8 cellular contexts compared by ENCODE assay signal in genomic region chr19:48619692-48620565, GRCh38. TPM values are rescaled to one million over a fixed set of nuclear protein-coding genes. Genes with fewer than 3 reads are reported as not detected.
DNase-seq lines count a peak whose midpoint lies in the region; ATAC-seq and TF ChIP-seq lines count a peak whose summit lies in the region.

No MANE protein-coding gene starts in this region.

- peaks cover 32% of the 10 kb centered on the region for H3K36me3 ChIP-seq in GM23338 (ENCODE audit: insufficient read depth)
- peaks cover 0 to 41% of the 10 kb centered on the region in 2 donors for H3K36me3 ChIP-seq in gastroesophageal sphincter
- peaks cover 34% of the 10 kb centered on the region for H3K36me3 ChIP-seq in skeletal muscle satellite cell (ENCODE audit: insufficient read depth, low read length)

- H3F3A ChIP-seq in GM23338 (replicated peaks; ENCODE audit: low read depth): peaks cover 41% of the 10 kb centered on the region

- H3K27ac Mint-ChIP-seq in GM23338: peak overlapping the region; percentile 98

- H3K27ac ChIP-seq in GM23338 (ENCODE audit: low read depth) (peak overlapping the region; percentile 78), VCaP (peak overlapping the region; percentile 90), gastroesophageal sphincter (peak overlapping the region; percentile 89 to 98 (median 92))

- H3K4me1 ChIP-seq in GM23338 (ENCODE audit: insufficient read depth): peaks cover 35% of the 10 kb centered on the region
- H3K4me1 ChIP-seq in gastroesophageal sphincter: peaks cover 2 to 89% (median 29%) of the 10 kb centered on the region in 3 donors
- peaks cover 50% of the 10 kb centered on the region for H3K4me1 ChIP-seq in skeletal muscle satellite cell (ENCODE audit: control insufficient read depth, insufficient read depth, low read length)

- TF ChIP-seq POLR2A in gastroesophageal sphincter (IDR thresholded peaks at IDR 0.05): no peak

- peaks cover 48% of the 10 kb centered on the region for H3K36me3 Mint-ChIP-seq in GM23338 (ENCODE audit: low read depth)

- peak overlapping the region; percentile 96 for H3K9ac ChIP-seq in skeletal muscle satellite cell (ENCODE audit: low read depth, low read length)

- ATAC-seq in GM23338 (no peak), gastroesophageal sphincter (no peak), HG03460 (IDR thresholded peaks at IDR 0.05; ENCODE audit: unreplicated experiment) (no peak), HG03095 (IDR thresholded peaks at IDR 0.05; ENCODE audit: unreplicated experiment) (no peak)

- peaks cover 45% of the 10 kb centered on the region for H3K79me2 ChIP-seq in GM23338 (replicated peaks; ENCODE audit: insufficient read depth)

- TF ChIP-seq EP300 in gastroesophageal sphincter (IDR thresholded peaks at IDR 0.05): no peak

- peak overlapping the region; percentile 93 for H3K4me3 Mint-ChIP-seq in GM23338

- H3K4me1 Mint-ChIP-seq in GM23338: peaks cover 45% of the 10 kb centered on the region

- DNase-seq in GM23338 (ENCODE audit: low spot score) (no peak), A172 (ENCODE audit: low spot score) (no peak), midbrain (lab: John Stamatoyannopoulos, UW) (no peak)

- H3K4me2 ChIP-seq in GM23338 (peak overlapping the region; percentile 86), skeletal muscle satellite cell (ENCODE audit: low read length) (peak overlapping the region; percentile 95)

- 49 to 100% methylated on average over 1 to 2 of the region's 6 CpGs for WGBS in gastroesophageal sphincter (ENCODE audit: low coverage in 1 of 2), 2 donors

- H3K27me3 Mint-ChIP-seq in GM23338 (ENCODE audit: insufficient read depth, low read depth, poor library complexity): peaks cover 31% of the 10 kb centered on the region

- H4K20me1 ChIP-seq in GM23338 (replicated peaks; ENCODE audit: insufficient read depth): peaks cover 21% of the 10 kb centered on the region

- H3K9me3 ChIP-seq in gastroesophageal sphincter (no peaks in the 10 kb centered on the region), skeletal muscle satellite cell (replicated peaks; ENCODE audit: low read length) (no peaks in the 10 kb centered on the region)

- peak overlapping the region; percentile 15; the same call in 1 of the 2 replicates for H2AFZ ChIP-seq in GM23338

- no peaks in the 10 kb centered on the region for H3K27me3 ChIP-seq in GM23338 (ENCODE audit: insufficient read depth)
- H3K27me3 ChIP-seq in gastroesophageal sphincter: no peaks in the 10 kb centered on the region
- H3K27me3 ChIP-seq in skeletal muscle satellite cell (ENCODE audit: control insufficient read depth, insufficient read depth, low read length): no peaks in the 10 kb centered on the region

- H3K9me3 Mint-ChIP-seq in GM23338: no peaks in the 10 kb centered on the region; the same call in 1 of the 3 replicates

- H3K9me2 ChIP-seq in GM23338 (ENCODE audit: insufficient read depth): no peaks in the 10 kb centered on the region

- TF ChIP-seq CTCF in GM23338 (conservative IDR thresholded peaks at IDR 0.05; ENCODE audit: low read depth in 2 of 2): no peak
- TF ChIP-seq CTCF in VCaP (conservative IDR thresholded peaks at IDR 0.05): no peak
- TF ChIP-seq CTCF in gastroesophageal sphincter (IDR thresholded peaks at IDR 0.05): peak in 1 of 4 experiments; percentile 29

- H3K4me3 ChIP-seq in GM23338 (peak overlapping the region; percentile 97), gastroesophageal sphincter (peak overlapping the region; percentile 43 to 85), skeletal muscle satellite cell (ENCODE audit: low read length) (peak overlapping the region; percentile 89)

TF ChIP-seq in GM23338, 12 proteins besides CTCF, POLR2A, EP300 and RAD21 (continues in another document):
- no peak for TF ChIP-seq ZNF331 (CRISPR knock-in tag; IDR thresholded peaks at IDR 0.05; ENCODE audit: low read depth)
- TF ChIP-seq STAT1 (IDR thresholded peaks at IDR 0.05; ENCODE audit: unreplicated experiment): no peak
- TF ChIP-seq, protein P1, sequence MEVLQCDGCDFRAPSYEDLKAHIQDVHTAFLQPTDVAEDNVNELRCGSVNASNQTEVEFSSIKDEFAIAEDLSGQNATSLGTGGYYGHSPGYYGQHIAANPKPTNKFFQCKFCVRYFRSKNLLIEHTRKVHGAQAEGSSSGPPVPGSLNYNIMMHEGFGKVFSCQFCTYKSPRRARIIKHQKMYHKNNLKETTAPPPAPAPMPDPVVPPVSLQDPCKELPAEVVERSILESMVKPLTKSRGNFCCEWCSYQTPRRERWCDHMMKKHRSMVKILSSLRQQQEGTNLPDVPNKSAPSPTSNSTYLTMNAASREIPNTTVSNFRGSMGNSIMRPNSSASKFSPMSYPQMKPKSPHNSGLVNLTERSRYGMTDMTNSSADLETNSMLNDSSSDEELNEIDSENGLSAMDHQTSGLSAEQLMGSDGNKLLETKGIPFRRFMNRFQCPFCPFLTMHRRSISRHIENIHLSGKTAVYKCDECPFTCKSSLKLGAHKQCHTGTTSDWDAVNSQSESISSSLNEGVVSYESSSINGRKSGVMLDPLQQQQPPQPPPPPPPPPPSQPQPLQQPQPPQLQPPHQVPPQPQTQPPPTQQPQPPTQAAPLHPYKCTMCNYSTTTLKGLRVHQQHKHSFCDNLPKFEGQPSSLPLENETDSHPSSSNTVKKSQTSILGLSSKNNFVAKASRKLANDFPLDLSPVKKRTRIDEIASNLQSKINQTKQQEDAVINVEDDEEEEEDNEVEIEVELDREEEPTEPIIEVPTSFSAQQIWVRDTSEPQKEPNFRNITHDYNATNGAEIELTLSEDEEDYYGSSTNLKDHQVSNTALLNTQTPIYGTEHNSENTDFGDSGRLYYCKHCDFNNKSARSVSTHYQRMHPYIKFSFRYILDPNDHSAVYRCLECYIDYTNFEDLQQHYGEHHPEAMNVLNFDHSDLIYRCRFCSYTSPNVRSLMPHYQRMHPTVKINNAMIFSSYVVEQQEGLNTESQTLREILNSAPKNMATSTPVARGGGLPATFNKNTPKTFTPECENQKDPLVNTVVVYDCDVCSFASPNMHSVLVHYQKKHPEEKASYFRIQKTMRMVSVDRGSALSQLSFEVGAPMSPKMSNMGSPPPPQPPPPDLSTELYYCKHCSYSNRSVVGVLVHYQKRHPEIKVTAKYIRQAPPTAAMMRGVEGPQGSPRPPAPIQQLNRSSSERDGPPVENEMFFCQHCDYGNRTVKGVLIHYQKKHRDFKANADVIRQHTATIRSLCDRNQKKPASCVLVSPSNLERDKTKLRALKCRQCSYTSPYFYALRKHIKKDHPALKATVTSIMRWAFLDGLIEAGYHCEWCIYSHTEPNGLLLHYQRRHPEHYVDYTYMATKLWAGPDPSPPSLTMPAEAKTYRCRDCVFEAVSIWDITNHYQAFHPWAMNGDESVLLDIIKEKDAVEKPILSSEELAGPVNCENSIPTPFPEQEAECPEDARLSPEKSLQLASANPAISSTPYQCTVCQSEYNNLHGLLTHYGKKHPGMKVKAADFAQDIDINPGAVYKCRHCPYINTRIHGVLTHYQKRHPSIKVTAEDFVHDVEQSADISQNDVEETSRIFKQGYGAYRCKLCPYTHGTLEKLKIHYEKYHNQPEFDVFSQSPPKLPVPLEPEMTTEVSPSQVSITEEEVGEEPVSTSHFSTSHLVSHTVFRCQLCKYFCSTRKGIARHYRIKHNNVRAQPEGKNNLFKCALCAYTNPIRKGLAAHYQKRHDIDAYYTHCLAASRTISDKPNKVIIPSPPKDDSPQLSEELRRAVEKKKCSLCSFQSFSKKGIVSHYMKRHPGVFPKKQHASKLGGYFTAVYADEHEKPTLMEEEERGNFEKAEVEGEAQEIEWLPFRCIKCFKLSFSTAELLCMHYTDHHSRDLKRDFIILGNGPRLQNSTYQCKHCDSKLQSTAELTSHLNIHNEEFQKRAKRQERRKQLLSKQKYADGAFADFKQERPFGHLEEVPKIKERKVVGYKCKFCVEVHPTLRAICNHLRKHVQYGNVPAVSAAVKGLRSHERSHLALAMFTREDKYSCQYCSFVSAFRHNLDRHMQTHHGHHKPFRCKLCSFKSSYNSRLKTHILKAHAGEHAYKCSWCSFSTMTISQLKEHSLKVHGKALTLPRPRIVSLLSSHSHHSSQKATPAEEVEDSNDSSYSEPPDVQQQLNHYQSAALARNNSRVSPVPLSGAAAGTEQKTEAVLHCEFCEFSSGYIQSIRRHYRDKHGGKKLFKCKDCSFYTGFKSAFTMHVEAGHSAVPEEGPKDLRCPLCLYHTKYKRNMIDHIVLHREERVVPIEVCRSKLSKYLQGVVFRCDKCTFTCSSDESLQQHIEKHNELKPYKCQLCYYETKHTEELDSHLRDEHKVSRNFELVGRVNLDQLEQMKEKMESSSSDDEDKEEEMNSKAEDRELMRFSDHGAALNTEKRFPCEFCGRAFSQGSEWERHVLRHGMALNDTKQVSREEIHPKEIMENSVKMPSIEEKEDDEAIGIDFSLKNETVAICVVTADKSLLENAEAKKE (CRISPR knock-in tag; IDR thresholded peaks at IDR 0.05): no peak
- TF ChIP-seq NANOG (IDR thresholded peaks at IDR 0.05; ENCODE audit: borderline replicate concordance): no peak

RNA-seq across cellular contexts. Expression of gene SPHK2, which starts 0.6 kb away (rescaled TPM):
- 39.8 and 50.3 TPM in 2 replicates for total RNA-seq in GM23338 (2014; rRNA removed; shearing (Covaris generic))
- 18.3 TPM in 2 replicates for polyA plus RNA-seq in GM23338 (2016; fragmentation: Nextera tagmentation; extraction: Ambion mirVana)
- total RNA-seq in gastroesophageal sphincter: 10 to 100 TPM in 3 of 4 donors, 1 to 10 TPM in 1; 7.2 to 17.9 (median 13.7) TPM
- total RNA-seq in skeletal muscle satellite cell (2012; rRNA removed): 8.7 and 13.2 TPM in 2 replicates
- total RNA-seq in A172 (2014; rRNA removed; shearing (Covaris generic)): 7.6 and 10.5 TPM in 2 replicates

RNA-seq across cellular contexts. Expression of gene RPL18, which starts 1.0 kb away (rescaled TPM):
- 1,660 and 1,898 TPM in 2 replicates for total RNA-seq in GM23338 (2014; rRNA removed; shearing (Covaris generic))
- 2,011 and 2,172 TPM in 2 replicates for polyA plus RNA-seq in GM23338 (2016; fragmentation: Nextera tagmentation; extraction: Ambion mirVana)
- 1,000 to 10,000 TPM; 1,261 to 2,300 (median 1,588) TPM for total RNA-seq in gastroesophageal sphincter
- 1,800 and 2,679 TPM in 2 replicates for total RNA-seq in skeletal muscle satellite cell (2012; rRNA removed)
- total RNA-seq in A172 (2014; rRNA removed; shearing (Covaris generic)): 764 and 1,035 TPM in 2 replicates

RNA-seq across cellular contexts. Expression of gene FAM83E, which starts 5.1 kb away (rescaled TPM):
- total RNA-seq in GM23338 (2014; rRNA removed; shearing (Covaris generic)): 2.3 and 4.5 TPM in 2 replicates
- polyA plus RNA-seq in GM23338 (2016; fragmentation: Nextera tagmentation; extraction: Ambion mirVana): 0.90 and 1.0 TPM in 2 replicates
- total RNA-seq in gastroesophageal sphincter: 1 to 10 TPM in 1 of 4 donors, not detected in 3; 1.5 TPM
- total RNA-seq in skeletal muscle satellite cell (2012; rRNA removed): under 0.01 and 0.22 TPM in 2 replicates
- total RNA-seq in A172 (2014; rRNA removed; shearing (Covaris generic)): 0.07 TPM in 1 of 2 replicates, not detected in the other

RNA-seq across cellular contexts. Expression of gene SPACA4, which starts 13.4 kb away (rescaled TPM):
- not detected in 2 replicates for total RNA-seq in GM23338 (2014; rRNA removed; shearing (Covaris generic))
- polyA plus RNA-seq in GM23338 (2016; fragmentation: Nextera tagmentation; extraction: Ambion mirVana): not detected in 2 replicates
- total RNA-seq in gastroesophageal sphincter: not detected
- not detected in 2 replicates for total RNA-seq in skeletal muscle satellite cell (2012; rRNA removed)
- total RNA-seq in A172 (2014; rRNA removed; shearing (Covaris generic)): not detected in 2 replicates

RNA-seq across cellular contexts. Expression of gene DBP, which starts 17.2 kb away (rescaled TPM):
- 5.7 and 5.9 TPM in 2 replicates for total RNA-seq in GM23338 (2014; rRNA removed; shearing (Covaris generic))
- polyA plus RNA-seq in GM23338 (2016; fragmentation: Nextera tagmentation; extraction: Ambion mirVana): 5.0 and 6.3 TPM in 2 replicates
- 10 to 100 TPM in 2 of 4 donors, 1 to 10 TPM in 2; 2.9 to 16.8 (median 8.9) TPM for total RNA-seq in gastroesophageal sphincter
- total RNA-seq in skeletal muscle satellite cell (2012; rRNA removed): 1.7 and 3.0 TPM in 2 replicates
- total RNA-seq in A172 (2014; rRNA removed; shearing (Covaris generic)): 2.6 and 15.5 TPM in 2 replicates
